ENCODE assay signal across 8 cellular contexts in genomic region chr4:139030614-139031235, GRCh38. TPM values are rescaled to one million over a fixed set of nuclear protein-coding genes. Genes with fewer than 3 reads are reported as not detected.
A peak's percentile ranks its signal among the peaks of the same experiment; 100 is the strongest.
DNase-seq lines count a peak whose midpoint lies in the region; ATAC-seq and TF ChIP-seq lines count a peak whose summit lies in the region.

No MANE protein-coding gene starts in this region.

- BruUV-seq in Calu3 (replicated peaks; lab: Mats Ljungman, UMichigan) = no TSS peak
- no TSS peak for BruUV-seq in PC-9 (replicated peaks; lab: Mats Ljungman, UMichigan)

- H3K4me3 ChIP-seq in PC-9 (no peak overlapping the region), fibroblast of mammary gland (ENCODE audit: control insufficient read depth, low read depth, low read length) (no peak overlapping the region), neural progenitor cell (no peak overlapping the region)

- TF ChIP-seq EP300 in Ishikawa (IDR thresholded peaks at IDR 0.05; ENCODE audit: borderline replicate concordance) = no peak

- no peak overlapping the region for H2AFZ ChIP-seq in PC-9
- no peak overlapping the region for H2AFZ ChIP-seq in neural progenitor cell (replicated peaks)

- H3F3A ChIP-seq in PC-9 (ENCODE audit: insufficient read depth, low read depth) (0 out of 2 replicates have a peak, but pooled peaks cover 4% of the 10 kb centered on the region), neural progenitor cell (ENCODE audit: low read depth) (peaks cover 13% of the 10 kb centered on the region)

- H3K27me3 ChIP-seq in PC-9 (ENCODE audit: insufficient read depth, low read depth) (no peaks in the 10 kb centered on the region), neural progenitor cell (no peaks in the 10 kb centered on the region)

- no peaks in the 10 kb centered on the region for H3K9me2 ChIP-seq in PC-9 (ENCODE audit: insufficient read depth)

- H3K4me3 Mint-ChIP-seq in Calu3 (ENCODE audit: low read depth, unreplicated experiment) = no peak overlapping the region
- H3K4me3 Mint-ChIP-seq in activated T-cell treated with anti-CD3 and anti-CD28 coated beads, Interleukin-2, amount 50 U/mL, for 72 hours = no peak overlapping the region
- H3K4me3 Mint-ChIP-seq in neural progenitor cell = no peak overlapping the region

- POLR2A ChIA-PET in PC-9 (lab: Charles Lee; ENCODE audit: unreplicated experiment) = interaction anchor here (0.5 to 0.6 kb wide), 6 partner anchors 15 to 1006 kb away, joined by 3 to 16 read pairs (median 3); partner anchors contain the start of gene NOCT

- H3K36me3 Mint-ChIP-seq in Calu3 (ENCODE audit: insufficient read depth, unreplicated experiment) = peaks cover 7% of the 10 kb centered on the region
- peaks cover 0 to 3% of the 10 kb centered on the region in 2 donors for H3K36me3 Mint-ChIP-seq in activated T-cell treated with anti-CD3 and anti-CD28 coated beads, Interleukin-2, amount 50 U/mL, for 72 hours (ENCODE audit: insufficient read depth in 2 of 2)
- peaks cover 14% of the 10 kb centered on the region for H3K36me3 Mint-ChIP-seq in neural progenitor cell

- peaks cover 19% of the 10 kb centered on the region; the same call in 1 of the 2 replicates for H3K79me2 ChIP-seq in PC-9 (ENCODE audit: low read depth)
- H3K79me2 ChIP-seq in neural progenitor cell (ENCODE audit: low read depth) = peaks cover 96% of the 10 kb centered on the region

- peak; percentile 85 for TF ChIP-seq RAD21 in Ishikawa (IDR thresholded peaks at IDR 0.05; ENCODE audit: low read depth)

- H3K27ac ChIP-seq in PC-9 (no peak overlapping the region), neural progenitor cell (no peak overlapping the region)

- ATAC-seq in GM21381 (IDR thresholded peaks at IDR 0.05; ENCODE audit: unreplicated experiment) = peak; percentile 76
- ATAC-seq in activated T-cell treated with anti-CD3 and anti-CD28 coated beads, Interleukin-2, amount 50 U/mL, for 72 hours (replicated peaks in 1 of 2) = peak; percentile 72 to 78

- TF ChIP-seq CTCF in Calu3 (IDR thresholded peaks at IDR 0.05; ENCODE audit: unreplicated experiment) (no peak), PC-9 (conservative IDR thresholded peaks at IDR 0.05) (peak; percentile 81), fibroblast of mammary gland (conservative IDR thresholded peaks at IDR 0.05; ENCODE audit: control insufficient read depth, insufficient read depth, low read depth, low read length) (peak; percentile 90), neural progenitor cell (IDR thresholded peaks at IDR 0.05) (peak; percentile 93)

- H3K4me2 ChIP-seq in PC-9 (no peak overlapping the region), neural progenitor cell (no peak overlapping the region)

- no peaks in the 10 kb centered on the region for H3K27me3 Mint-ChIP-seq in Calu3 (ENCODE audit: unreplicated experiment)
- H3K27me3 Mint-ChIP-seq in activated T-cell treated with anti-CD3 and anti-CD28 coated beads, Interleukin-2, amount 50 U/mL, for 72 hours (ENCODE audit: low read depth) = no peaks in the 10 kb centered on the region
- H3K27me3 Mint-ChIP-seq in neural progenitor cell (ENCODE audit: insufficient read depth, low read depth) = no peaks in the 10 kb centered on the region

- H3K4me1 Mint-ChIP-seq in Calu3 (ENCODE audit: low read depth, unreplicated experiment) (peaks cover 7% of the 10 kb centered on the region), neural progenitor cell (peaks cover 8% of the 10 kb centered on the region)
- H3K4me1 Mint-ChIP-seq in activated T-cell treated with anti-CD3 and anti-CD28 coated beads, Interleukin-2, amount 50 U/mL, for 72 hours (ENCODE audit: low read depth) = peaks cover 5% of the 10 kb centered on the region

- intact Hi-C loops in Calu3 (cut with micrococcal nuclease; ENCODE audit: unreplicated experiment) (loop anchor here (5.0 kb wide), 1 partner anchor 137 kb away; no protein-coding TSS in a partner anchor), PC-9 (cut with micrococcal nuclease; ENCODE audit: unreplicated experiment) (loop anchor here (2.0 to 10.0 kb wide), 6 partner anchors 54 to 1332 kb away; partner anchors contain the start of gene ELF2)

- DNase-seq in Calu3 = peak; percentile 56
- peak; percentile 55 to 57 for DNase-seq in PC-9
- DNase-seq in activated T-cell treated with anti-CD3 and anti-CD28 coated beads, Interleukin-2, amount 50 U/mL, for 72 hours = peak; percentile 71 to 76
- peak; percentile 88 for DNase-seq in fibroblast of mammary gland (ENCODE audit: low read depth)
- DNase-seq in neural progenitor cell (ENCODE audit: low spot score) = peak; percentile 89
- DNase-seq in superior temporal gyrus (ENCODE audit: extremely low spot score) = peak; percentile 97

- H3K9me3 Mint-ChIP-seq in Calu3 (ENCODE audit: low read depth, unreplicated experiment) = no peaks in the 10 kb centered on the region
- no peaks in the 10 kb centered on the region for H3K9me3 Mint-ChIP-seq in activated T-cell treated with anti-CD3 and anti-CD28 coated beads, Interleukin-2, amount 50 U/mL, for 72 hours
- no peaks in the 10 kb centered on the region for H3K9me3 Mint-ChIP-seq in neural progenitor cell

- CTCF ChIA-PET in Calu3 (lab: Charles Lee) (interaction anchor here (0.7 to 1.6 kb wide), 12 partner anchors 8 to 603 kb away, joined by 3 to 11 read pairs (median 3); partner anchors contain the start of gene NOCT), PC-9 (lab: Charles Lee) (interaction anchor here (0.6 to 1.2 kb wide), 22 partner anchors 9 to 1668 kb away, joined by 3 to 12 read pairs (median 4); partner anchors contain the start of gene ELF2)

- H3K4me1 ChIP-seq in PC-9 (replicated peaks; ENCODE audit: insufficient read depth) (no peaks in the 10 kb centered on the region), neural progenitor cell (peaks cover 5% of the 10 kb centered on the region)

- H4K20me1 ChIP-seq in PC-9 (ENCODE audit: insufficient read depth) = no peaks in the 10 kb centered on the region
- peaks cover 5% of the 10 kb centered on the region for H4K20me1 ChIP-seq in neural progenitor cell (ENCODE audit: low read depth)

- no peak overlapping the region for H3K27ac Mint-ChIP-seq in Calu3 (ENCODE audit: unreplicated experiment)
- H3K27ac Mint-ChIP-seq in activated T-cell treated with anti-CD3 and anti-CD28 coated beads, Interleukin-2, amount 50 U/mL, for 72 hours = peak overlapping the region; percentile 0
- H3K27ac Mint-ChIP-seq in neural progenitor cell = no peak overlapping the region

- no peaks in the 10 kb centered on the region for H3K36me3 ChIP-seq in PC-9 (ENCODE audit: low read depth)
- no peaks in the 10 kb centered on the region for H3K36me3 ChIP-seq in neural progenitor cell

- no peak overlapping the region for H3K9ac ChIP-seq in neural progenitor cell

- H3K9me3 ChIP-seq in PC-9 (ENCODE audit: insufficient read depth, low read depth) (no peaks in the 10 kb centered on the region), neural progenitor cell (ENCODE audit: low read depth) (no peaks in the 10 kb centered on the region)

TF ChIP-seq in Ishikawa, 13 proteins besides CTCF, POLR2A, EP300 and RAD21:
- no peak for TF ChIP-seq YY1 (IDR thresholded peaks at IDR 0.05; ENCODE audit: low read depth)
- no peak for TF ChIP-seq CREB1 (IDR thresholded peaks at IDR 0.05; ENCODE audit: low read depth)
- no peak for TF ChIP-seq TAF1 (IDR thresholded peaks at IDR 0.05; ENCODE audit: low read depth)
- no peak for TF ChIP-seq FOXM1 (IDR thresholded peaks at IDR 0.05; ENCODE audit: borderline replicate concordance, low read depth)
- TF ChIP-seq ZBTB7A (IDR thresholded peaks at IDR 0.05; ENCODE audit: low read depth) = no peak

RNA-seq across cellular contexts. Expression of gene NOCT, which starts 15.1 kb away (rescaled TPM):
- total RNA-seq in Calu3 (2022) (11.4 and 17.3 TPM in 2 replicates), PC-9 (2021) (4.5 and 6.8 TPM in 2 replicates), neural progenitor cell (ENCODE audit: low replicate concordance) (5.7 and 9.9 TPM in 2 replicates)
- total RNA-seq in activated T-cell treated with anti-CD3 and anti-CD28 coated beads, Interleukin-2, amount 50 U/mL, for 72 hours = 10 to 100 TPM; 10.3 to 11.4 TPM
